Comparison of ENCODE assay signal across 12 cellular contexts in the genomic region with DNA sequence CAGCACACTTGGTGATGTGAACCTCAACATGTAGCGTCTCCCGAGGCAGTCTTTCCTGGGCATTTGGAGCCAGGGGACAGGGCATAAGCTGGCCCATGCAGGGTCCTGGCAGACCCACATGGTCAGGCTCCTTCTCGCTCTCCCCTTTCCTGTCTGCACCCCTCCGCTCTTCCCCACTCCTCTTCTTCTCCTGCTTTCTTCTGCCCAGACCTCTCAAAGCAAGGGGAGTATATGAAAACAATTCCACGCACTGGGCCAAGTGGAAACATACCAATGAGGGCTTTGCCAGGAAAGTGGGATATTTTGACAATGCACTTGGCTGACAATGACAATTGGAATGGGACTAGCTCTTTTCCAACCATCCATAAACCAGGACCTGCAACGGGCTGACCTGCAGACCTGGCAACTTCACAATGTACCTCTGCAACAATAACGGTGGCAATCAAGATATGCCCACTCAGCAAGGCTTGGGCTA. TPM values are rescaled to one million over a fixed set of nuclear protein-coding genes. Genes with fewer than 3 reads are reported as not detected.
DNase-seq lines count a peak whose midpoint lies in the region; TF ChIP-seq lines count a peak whose summit lies in the region.
"Had no signal": no experiment of that assay in that cellular context is flagged by ENCODE, and none has a peak within 500 bp of the region (broad histone marks: within the 10 kb centered on the region; RNA-seq: fewer than 3 reads in every experiment).

No MANE protein-coding gene starts in this region.

- H3K4me1 Mint-ChIP-seq in activated CD4-positive, alpha-beta memory T cell treated with anti-CD3 and anti-CD28 coated beads, Interleukin-2, amount 10 ng/mL, durations not matched to agents 7 days and 5 days = peaks cover 4% of the 10 kb centered on the region
- H3K4me1 Mint-ChIP-seq in mesothelial cell of epicardium = peaks cover 43% of the 10 kb centered on the region

- H3K4me1 ChIP-seq in colonic mucosa = no peaks in the 10 kb centered on the region
- peaks cover 3 to 71% (median 58%) of the 10 kb centered on the region in 4 donors for H3K4me1 ChIP-seq in stomach

- intact Hi-C loops in colonic mucosa (cut with DNase I) = no loop called here
- intact Hi-C loops in stomach (cut with DNase I; ENCODE audit: low total_unique reads) = no loop called here

- CTCF ChIA-PET in activated CD4-positive, alpha-beta memory T cell treated with anti-CD3 and anti-CD28 coated beads, Interleukin-2, amount 10 ng/mL, durations not matched to agents 7 days and 5 days (lab: Charles Lee) = no interaction called here

- H3K4me3 ChIP-seq in colonic mucosa (no peak overlapping the region), stomach (no peak overlapping the region)

- H3K9me3 ChIP-seq in colonic mucosa = no peaks in the 10 kb centered on the region
- no peaks in the 10 kb centered on the region for H3K9me3 ChIP-seq in stomach
- H3K9me3 ChIP-seq: neutrophil had no signal

- H3K27ac ChIP-seq in colonic mucosa (peak overlapping the region; percentile 12), stomach (peak overlapping the region in 4 of 5 donors; percentile 16 to 72 (median 70))
- H3K27ac ChIP-seq: neutrophil had no signal

- DNase-seq in activated CD4-positive, alpha-beta memory T cell treated with anti-CD3 and anti-CD28 coated beads, Interleukin-2, amount 10 ng/mL, durations not matched to agents 7 days and 5 days = no peak
- DNase-seq in colonic mucosa (no peak), mesothelial cell of epicardium (ENCODE audit: low spot score in 2 of 2, unreplicated experiment in 2 of 2) (no peak), stomach (no peak), erythroblast (lab: John Stamatoyannopoulos, UW) (no peak), superior temporal gyrus (ENCODE audit: extremely low spot score) (no peak), NCI-H1417 (lab: John Stamatoyannopoulos, UW) (no peak)
- DNase-seq: KG1, NCI-H2081 treated with DMSO at 0.1 percent for 48 hours, PC-3, T-helper 9 cell had no signal

- TF ChIP-seq EP300 in stomach (IDR thresholded peaks at IDR 0.05) = no peak

- TF ChIP-seq POLR2A in stomach (IDR thresholded peaks at IDR 0.05) = no peak
- TF ChIP-seq POLR2A in erythroblast (IDR thresholded peaks at IDR 0.05; ENCODE audit: low read length) = no peak

- H3K27ac Mint-ChIP-seq in activated CD4-positive, alpha-beta memory T cell treated with anti-CD3 and anti-CD28 coated beads, Interleukin-2, amount 10 ng/mL, durations not matched to agents 7 days and 5 days = peak overlapping the region; percentile 10
- H3K27ac Mint-ChIP-seq in mesothelial cell of epicardium = peak overlapping the region; percentile 92

- POLR2A ChIA-PET in activated CD4-positive, alpha-beta memory T cell treated with anti-CD3 and anti-CD28 coated beads, Interleukin-2, amount 10 ng/mL, durations not matched to agents 7 days and 5 days (lab: Charles Lee) = no interaction called here

- H3K27me3 Mint-ChIP-seq in activated CD4-positive, alpha-beta memory T cell treated with anti-CD3 and anti-CD28 coated beads, Interleukin-2, amount 10 ng/mL, durations not matched to agents 7 days and 5 days = no peaks in the 10 kb centered on the region
- no peaks in the 10 kb centered on the region for H3K27me3 Mint-ChIP-seq in mesothelial cell of epicardium (ENCODE audit: low read depth)

- WGBS in stomach, 5 donors = 78 to 91% (median 88%) methylated on average over 7 of the region's 7 CpGs

- no peak overlapping the region for H3K4me3 Mint-ChIP-seq in activated CD4-positive, alpha-beta memory T cell treated with anti-CD3 and anti-CD28 coated beads, Interleukin-2, amount 10 ng/mL, durations not matched to agents 7 days and 5 days
- H3K4me3 Mint-ChIP-seq in mesothelial cell of epicardium = no peak overlapping the region

- H3K9ac ChIP-seq in colonic mucosa (ENCODE audit: low read depth in 2 of 2, low read length in 2 of 2) = no peak overlapping the region

- H3K36me3 Mint-ChIP-seq in activated CD4-positive, alpha-beta memory T cell treated with anti-CD3 and anti-CD28 coated beads, Interleukin-2, amount 10 ng/mL, durations not matched to agents 7 days and 5 days (ENCODE audit: low read depth) = peaks cover 44% of the 10 kb centered on the region
- H3K36me3 Mint-ChIP-seq in mesothelial cell of epicardium = peaks cover 20% of the 10 kb centered on the region

- H3K9me3 Mint-ChIP-seq in activated CD4-positive, alpha-beta memory T cell treated with anti-CD3 and anti-CD28 coated beads, Interleukin-2, amount 10 ng/mL, durations not matched to agents 7 days and 5 days = no peaks in the 10 kb centered on the region
- no peaks in the 10 kb centered on the region for H3K9me3 Mint-ChIP-seq in mesothelial cell of epicardium

- H3K27me3 ChIP-seq in colonic mucosa (no peaks in the 10 kb centered on the region), stomach (no peaks in the 10 kb centered on the region)
- H3K27me3 ChIP-seq: neutrophil had no signal

- TF ChIP-seq CTCF in colonic mucosa (IDR thresholded peaks at IDR 0.05) (no peak), mesothelial cell of epicardium (IDR thresholded peaks at IDR 0.05; ENCODE audit: unreplicated experiment) (no peak), stomach (IDR thresholded peaks at IDR 0.05) (no peak)

- H3K36me3 ChIP-seq in colonic mucosa (no peaks in the 10 kb centered on the region), stomach (peaks cover 0 to 4% (median 1%) of the 10 kb centered on the region in 4 donors)
- H3K36me3 ChIP-seq: neutrophil had no signal

RNA-seq across cellular contexts. Expression of a gene that starts 58.9 kb away (rescaled TPM):
- 10 to 100 TPM; 25.2 to 29.6 TPM for total RNA-seq in activated CD4-positive, alpha-beta memory T cell treated with anti-CD3 and anti-CD28 coated beads, Interleukin-2, amount 10 ng/mL, durations not matched to agents 7 days and 5 days
- total RNA-seq in colonic mucosa (10 to 100 TPM; 62.0 to 66.6 TPM), mesothelial cell of epicardium (29.9 to 32.0 TPM (median 30.5 TPM) in 3 replicates), stomach (10 to 100 TPM; 11.1 to 87.2 (median 23.5) TPM)
- 10 to 100 TPM; 40.6 to 64.4 (median 62.5) TPM for polyA plus RNA-seq in stomach
